8 cellular contexts compared by ENCODE assay signal in the genomic region with DNA sequence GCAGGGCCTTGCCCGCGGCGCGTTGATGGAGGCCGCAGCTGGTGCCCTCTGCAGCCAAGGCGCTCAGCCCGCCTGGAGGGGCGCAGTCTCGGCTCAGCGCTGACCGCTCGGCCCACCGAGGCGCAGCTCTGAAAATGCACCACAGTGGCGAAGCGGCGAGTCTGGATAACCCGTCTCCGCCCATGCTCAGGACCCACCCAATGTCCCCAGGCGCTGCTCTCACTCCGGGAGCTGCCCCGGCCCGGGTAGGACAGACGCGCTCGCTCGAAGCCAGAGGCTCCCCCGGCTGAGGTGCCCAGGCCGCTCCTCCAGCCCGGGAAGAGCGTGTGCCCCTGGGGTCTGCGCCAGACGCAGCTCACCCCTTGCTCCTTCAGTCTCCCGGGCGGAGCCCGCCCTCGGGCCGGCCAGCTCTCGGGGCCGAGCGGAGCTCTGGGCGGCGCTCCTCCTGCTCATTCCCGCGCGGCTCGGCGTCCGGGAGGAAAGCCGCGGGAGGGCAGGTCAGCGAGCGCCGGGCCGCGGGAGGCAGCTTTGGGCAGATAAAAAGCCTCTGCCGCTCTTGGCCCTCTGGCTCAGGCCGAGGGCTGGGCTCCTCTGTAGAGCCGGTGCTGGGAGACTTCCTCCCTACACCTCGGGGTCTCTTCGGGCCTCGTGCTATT. TPM values are rescaled to one million over a fixed set of nuclear protein-coding genes. Genes with fewer than 3 reads are reported as not detected.
DNase-seq lines count a peak whose midpoint lies in the region; ATAC-seq and TF ChIP-seq lines count a peak whose summit lies in the region.

No MANE protein-coding gene starts in this region.

- no peaks in the 10 kb centered on the region for H3K9me3 ChIP-seq in CD8-positive, alpha-beta T cell (ENCODE audit: low read length)
- H3K9me3 ChIP-seq in WERI-Rb-1 (ENCODE audit: severe bottlenecking) (no peaks in the 10 kb centered on the region), neural cell (ENCODE audit: low read length) (no peaks in the 10 kb centered on the region)

- H3K4me3 ChIP-seq in CD8-positive, alpha-beta T cell (ENCODE audit: low read depth, low read length): peak overlapping the region; percentile 1
- H3K4me3 ChIP-seq in WERI-Rb-1 (ENCODE audit: low read depth, low read length) (peak overlapping the region; percentile 51), fibroblast of mammary gland (ENCODE audit: control insufficient read depth, low read depth, low read length) (peak overlapping the region; percentile 48), neural cell (ENCODE audit: low read length) (peak overlapping the region; percentile 61)

- H3K79me2 ChIP-seq in neural cell (replicated peaks; ENCODE audit: insufficient read depth, low read length): no peaks in the 10 kb centered on the region

- peak overlapping the region; percentile 76 for H3K4me3 Mint-ChIP-seq in CD8-positive, alpha-beta T cell

- no peak overlapping the region for H3K4me2 ChIP-seq in neural cell (ENCODE audit: low read length)

- H3K4me1 Mint-ChIP-seq in CD8-positive, alpha-beta T cell (ENCODE audit: low read depth): peaks cover 45% of the 10 kb centered on the region

- H3K36me3 Mint-ChIP-seq in CD8-positive, alpha-beta T cell: peaks cover 6% of the 10 kb centered on the region

- H3K9ac ChIP-seq in neural cell (ENCODE audit: low read length): peak overlapping the region; percentile 38

- ATAC-seq in CD8-positive, alpha-beta T cell: peak; percentile 38
- peak; percentile 41 for ATAC-seq in GM18909 (IDR thresholded peaks at IDR 0.05; ENCODE audit: poor library complexity, unreplicated experiment)
- ATAC-seq in HG03460 (IDR thresholded peaks at IDR 0.05; ENCODE audit: unreplicated experiment): peak; percentile 45
- ATAC-seq in HG03520 (IDR thresholded peaks at IDR 0.05; ENCODE audit: unreplicated experiment): no peak

- no peak overlapping the region for H2AFZ ChIP-seq in neural cell (ENCODE audit: low read depth, low read length)

- no peaks in the 10 kb centered on the region for H3F3A ChIP-seq in neural cell (ENCODE audit: insufficient read depth, low read length, poor library complexity, severe bottlenecking)

- DNase-seq in CD8-positive, alpha-beta T cell: no peak
- peak; percentile 75 for DNase-seq in WERI-Rb-1
- DNase-seq in fibroblast of mammary gland (ENCODE audit: low read depth): peak; percentile 26
- no peak for DNase-seq in hippocampal formation (lab: John Stamatoyannopoulos, UW)

- H3K27ac ChIP-seq in CD8-positive, alpha-beta T cell (ENCODE audit: low read depth, low read length): no peak overlapping the region
- H3K27ac ChIP-seq in WERI-Rb-1 (peak overlapping the region; percentile 91), neural cell (ENCODE audit: low read length) (no peak overlapping the region)

- no peaks in the 10 kb centered on the region for H3K9me2 ChIP-seq in neural cell (ENCODE audit: insufficient read depth, low read length)

- no peaks in the 10 kb centered on the region for H4K20me1 ChIP-seq in neural cell (ENCODE audit: insufficient read depth)

- CTCF ChIA-PET in CD8-positive, alpha-beta T cell (lab: Charles Lee): interaction anchor here (1.2 kb wide), 1 partner anchor 884 kb away, joined by 3 read pairs; no protein-coding TSS in a partner anchor

- POLR2A ChIA-PET in CD8-positive, alpha-beta T cell (lab: Charles Lee): no interaction called here

- peaks cover 35% of the 10 kb centered on the region for H3K27me3 ChIP-seq in CD8-positive, alpha-beta T cell (ENCODE audit: insufficient read depth, low read length)
- H3K27me3 ChIP-seq in WERI-Rb-1 (ENCODE audit: insufficient read depth, low read depth, severe bottlenecking) (no peaks in the 10 kb centered on the region), neural cell (ENCODE audit: insufficient read depth, low read depth, low read length) (peaks cover 69% of the 10 kb centered on the region)

- H3K4me1 ChIP-seq in CD8-positive, alpha-beta T cell (ENCODE audit: insufficient read depth, low read length): peaks cover 34% of the 10 kb centered on the region

- no peak for TF ChIP-seq RAD21 in neural cell (conservative IDR thresholded peaks at IDR 0.05)

- H3K27me3 Mint-ChIP-seq in CD8-positive, alpha-beta T cell (ENCODE audit: low read depth): peaks cover 50% of the 10 kb centered on the region

- no peak for TF ChIP-seq CTCF in CD8-positive, alpha-beta T cell (IDR thresholded peaks at IDR 0.05)
- TF ChIP-seq CTCF in WERI-Rb-1 (IDR thresholded peaks at IDR 0.05; ENCODE audit: low read depth, low read length): peak; percentile 55
- no peak for TF ChIP-seq CTCF in fibroblast of mammary gland (conservative IDR thresholded peaks at IDR 0.05; ENCODE audit: control insufficient read depth, insufficient read depth, low read depth, low read length)
- peak; percentile 19 for TF ChIP-seq CTCF in neural cell (IDR thresholded peaks at IDR 0.05; ENCODE audit: poor library complexity, severe bottlenecking)

- no peaks in the 10 kb centered on the region for H3K36me3 ChIP-seq in CD8-positive, alpha-beta T cell (ENCODE audit: insufficient read depth, low read length)
- H3K36me3 ChIP-seq in WERI-Rb-1 (no peaks in the 10 kb centered on the region), neural cell (ENCODE audit: insufficient read depth, low read length) (no peaks in the 10 kb centered on the region)

- intact Hi-C loops in CD8-positive, alpha-beta T cell (cut with DNase I, micrococcal nuclease): no loop called here

- no peak for TF ChIP-seq EP300 in neural cell (conservative IDR thresholded peaks at IDR 0.05; ENCODE audit: poor library complexity, severe bottlenecking)

- no peaks in the 10 kb centered on the region for H3K9me3 Mint-ChIP-seq in CD8-positive, alpha-beta T cell

- H3K27ac Mint-ChIP-seq in CD8-positive, alpha-beta T cell: no peak overlapping the region

TF ChIP-seq in neural cell, 6 proteins besides CTCF, POLR2A, EP300 and RAD21:
- TF ChIP-seq EZH2 (IDR thresholded peaks at IDR 0.05; ENCODE audit: borderline replicate concordance, insufficient read depth, low read length, poor library complexity, severe bottlenecking): no peak

RNA-seq across cellular contexts. Expression of gene TBR1, which starts 1.6 kb away (rescaled TPM):
- total RNA-seq in CD8-positive, alpha-beta T cell: under 1 TPM in 1 of 2 experiments, not detected in 1; 0.06 TPM
- polyA plus RNA-seq in neural cell: 4.5 and 7.2 TPM in 2 replicates
- 9.0 and 11.5 TPM in 2 replicates for polyA minus RNA-seq in neural cell

Comparison
In these comparisons a context has a peak if more than half of its experiments do, and no peak if none do; other contexts are left out.
1. DNase-seq: peak in WERI-Rb-1 (single experiment) and fibroblast of mammary gland (single experiment); none in CD8-positive, alpha-beta T cell (0 of 7) and hippocampal formation (0 of 2).
2. H3K4me3 ChIP-seq: peak in every context shown above with its lines; median percentile 61 in neural cell; 51 in WERI-Rb-1; 48 in fibroblast of mammary gland; 1 in CD8-positive, alpha-beta T cell.
3. CTCF ChIP-seq: peak in WERI-Rb-1 (single experiment) and neural cell (single experiment); none in CD8-positive, alpha-beta T cell (single experiment) and fibroblast of mammary gland (single experiment).